ENCODE assay signal across 8 cellular contexts in the genomic region with DNA sequence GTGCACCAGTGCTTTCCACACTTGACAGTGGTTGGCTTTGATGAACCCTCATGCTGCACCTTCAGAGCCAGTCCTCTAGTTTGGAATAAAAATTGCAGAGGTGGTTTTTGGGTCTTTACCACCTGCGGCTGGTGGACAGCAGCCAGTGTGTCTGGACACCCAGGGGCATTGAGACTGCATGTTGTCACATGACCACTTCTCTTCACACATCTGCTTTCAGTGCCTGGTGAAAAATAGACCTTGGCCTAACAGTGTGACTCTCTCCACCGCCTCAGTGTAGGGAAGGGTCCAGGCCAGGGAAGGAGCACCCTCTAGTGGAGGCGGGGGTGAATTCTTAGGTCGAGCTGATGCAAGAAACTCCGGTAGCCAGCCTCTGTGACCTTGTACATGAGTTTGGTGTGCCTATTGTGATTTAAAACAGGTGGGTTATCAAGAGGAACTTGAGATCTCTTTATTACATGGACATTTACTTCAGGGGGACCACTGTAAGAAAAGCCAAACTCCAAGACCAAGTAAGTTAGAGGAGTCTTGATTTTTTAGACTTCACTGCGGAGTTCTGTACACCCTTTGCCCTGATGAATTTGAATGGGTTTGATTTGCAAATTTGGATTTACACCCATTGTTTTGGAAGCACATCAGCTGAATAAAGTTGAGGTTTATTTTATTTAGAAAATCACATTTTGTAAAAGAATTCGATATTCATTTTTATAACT. TPM values are rescaled to one million over a fixed set of nuclear protein-coding genes. Genes with fewer than 3 reads are reported as not detected.
DNase-seq lines count a peak whose midpoint lies in the region; ATAC-seq and TF ChIP-seq lines count a peak whose summit lies in the region.

No MANE protein-coding gene starts in this region.

- no peaks in the 10 kb centered on the region for H3K27me3 Mint-ChIP-seq in activated CD4-positive, alpha-beta memory T cell treated with anti-CD3 and anti-CD28 coated beads, Interleukin-2, amount 10 ng/mL, durations not matched to agents 7 days and 5 days

- no peak overlapping the region for H4K8ac ChIP-seq in mesenchymal stem cell (ENCODE audit: low read length)

- no peak overlapping the region for H3K9ac ChIP-seq in mesenchymal stem cell (ENCODE audit: low read length)

- no peak overlapping the region for H2BK12ac ChIP-seq in mesenchymal stem cell (ENCODE audit: low read length in 2 of 2)

- H3K4me3 ChIP-seq in dorsolateral prefrontal cortex, result no peak overlapping the region
- H3K4me3 ChIP-seq in mesenchymal stem cell (ENCODE audit: insufficient read depth in 1 of 2, low read depth in 1 of 2, low read length in 2 of 2), result no peak overlapping the region

- no peak overlapping the region for H4K91ac ChIP-seq in mesenchymal stem cell (ENCODE audit: low read length)

- H3K9me3 Mint-ChIP-seq in activated CD4-positive, alpha-beta memory T cell treated with anti-CD3 and anti-CD28 coated beads, Interleukin-2, amount 10 ng/mL, durations not matched to agents 7 days and 5 days, result no peaks in the 10 kb centered on the region

- H3K23ac ChIP-seq in mesenchymal stem cell (ENCODE audit: low read length in 2 of 2), result no peak overlapping the region

- no peaks in the 10 kb centered on the region for H3K27me3 ChIP-seq in dorsolateral prefrontal cortex
- H3K27me3 ChIP-seq in mesenchymal stem cell (ENCODE audit: control insufficient read depth in 1 of 2, insufficient read depth in 1 of 2, low read length in 2 of 2), result peaks cover 3 to 7% of the 10 kb centered on the region in 2 experiments

- peaks cover 42 to 60% of the 10 kb centered on the region in 2 experiments for H3K36me3 ChIP-seq in mesenchymal stem cell (ENCODE audit: control insufficient read depth in 1 of 2, insufficient read depth in 2 of 2, low read depth in 1 of 2, low read length in 2 of 2)

- H3K14ac ChIP-seq in mesenchymal stem cell (ENCODE audit: low read length in 2 of 2), result no peak overlapping the region

- CTCF ChIA-PET in activated CD4-positive, alpha-beta memory T cell treated with anti-CD3 and anti-CD28 coated beads, Interleukin-2, amount 10 ng/mL, durations not matched to agents 7 days and 5 days (lab: Charles Lee), result interaction anchor here (0.6 to 2.4 kb wide), 11 partner anchors 10 to 118 kb away, joined by 3 to 13 read pairs (median 3); no protein-coding TSS in a partner anchor

- H3K27ac ChIP-seq in dorsolateral prefrontal cortex (peak overlapping the region in 28 of 59 donors; percentile 1 to 72 (median 38)), mesenchymal stem cell (ENCODE audit: low read length, poor library complexity, severe bottlenecking) (no peak overlapping the region)

- WGBS in mesenchymal stem cell, result 49% methylated on average over 7 of the region's 7 CpGs

- no peak overlapping the region for H2BK5ac ChIP-seq in mesenchymal stem cell (ENCODE audit: low read depth, low read length, poor library complexity, severe bottlenecking)

- H2AK5ac ChIP-seq in mesenchymal stem cell (ENCODE audit: low read length, severe bottlenecking), result no peak overlapping the region

- H2AFZ ChIP-seq in mesenchymal stem cell (ENCODE audit: low read depth, low read length), result no peak overlapping the region

- H3K4me1 Mint-ChIP-seq in activated CD4-positive, alpha-beta memory T cell treated with anti-CD3 and anti-CD28 coated beads, Interleukin-2, amount 10 ng/mL, durations not matched to agents 7 days and 5 days, result peaks cover 10% of the 10 kb centered on the region

- DNase-seq in GF-D8 (lab: John Stamatoyannopoulos, UW), result peak; percentile 15
- peak; percentile 85 for DNase-seq in NCI-H82 (lab: John Stamatoyannopoulos, UW)
- DNase-seq in activated CD4-positive, alpha-beta memory T cell treated with anti-CD3 and anti-CD28 coated beads, Interleukin-2, amount 10 ng/mL, durations not matched to agents 7 days and 5 days, result peak; percentile 75
- peak; percentile 51 to 84 (median 75) for DNase-seq in dorsolateral prefrontal cortex
- DNase-seq in mesenchymal stem cell, result peak; percentile 80
- peak; percentile 53 for DNase-seq in stimulated activated CD8-positive, alpha-beta memory T cell treated with anti-CD3 and anti-CD28 coated beads, Interleukin-4, amount 100 ng/mL, for 24 hours (ENCODE audit: low read depth)

- POLR2A ChIA-PET in activated CD4-positive, alpha-beta memory T cell treated with anti-CD3 and anti-CD28 coated beads, Interleukin-2, amount 10 ng/mL, durations not matched to agents 7 days and 5 days (lab: Charles Lee), result no interaction called here

- H3K18ac ChIP-seq in mesenchymal stem cell (ENCODE audit: low read depth in 1 of 2, low read length in 2 of 2), result no peak overlapping the region

- peaks cover 11% of the 10 kb centered on the region for H3K79me1 ChIP-seq in mesenchymal stem cell (replicated peaks; ENCODE audit: low read length, poor library complexity, severe bottlenecking)

- H2BK120ac ChIP-seq in mesenchymal stem cell (ENCODE audit: low read depth, low read length), result no peak overlapping the region

- H3K9me3 ChIP-seq in mesenchymal stem cell (ENCODE audit: control insufficient read depth, low read length), result no peaks in the 10 kb centered on the region

- H3K4me1 ChIP-seq in mesenchymal stem cell (ENCODE audit: control insufficient read depth, insufficient read depth, low read depth, low read length), result peaks cover 12% of the 10 kb centered on the region

- no peak overlapping the region for H3K4me2 ChIP-seq in mesenchymal stem cell (ENCODE audit: low read length, poor library complexity, severe bottlenecking)

- H3K4ac ChIP-seq in mesenchymal stem cell (ENCODE audit: low read depth in 1 of 2, low read length in 2 of 2), result no peak overlapping the region

- ATAC-seq in HG03280 (IDR thresholded peaks at IDR 0.05; ENCODE audit: unreplicated experiment) (peak; percentile 66), HG03571 (IDR thresholded peaks at IDR 0.05; ENCODE audit: unreplicated experiment) (no peak)

- TF ChIP-seq CTCF in dorsolateral prefrontal cortex (IDR thresholded peaks at IDR 0.05 in 54 of 56, conservative IDR thresholded peaks at IDR 0.05 in 2 of 56; ENCODE audit: low read depth in 1 of 56, partially characterized antibody in 56 of 56), result peak; percentile 36 to 89 (median 80)

- no peak overlapping the region for H3K27ac Mint-ChIP-seq in activated CD4-positive, alpha-beta memory T cell treated with anti-CD3 and anti-CD28 coated beads, Interleukin-2, amount 10 ng/mL, durations not matched to agents 7 days and 5 days

- intact Hi-C loops in dorsolateral prefrontal cortex (cut with DNase I), result no loop called here

- H3K4me3 Mint-ChIP-seq in activated CD4-positive, alpha-beta memory T cell treated with anti-CD3 and anti-CD28 coated beads, Interleukin-2, amount 10 ng/mL, durations not matched to agents 7 days and 5 days, result no peak overlapping the region

- no peak overlapping the region for H2BK15ac ChIP-seq in mesenchymal stem cell (ENCODE audit: low read depth, poor library complexity, severe bottlenecking)

- peaks cover 44% of the 10 kb centered on the region for H3K36me3 Mint-ChIP-seq in activated CD4-positive, alpha-beta memory T cell treated with anti-CD3 and anti-CD28 coated beads, Interleukin-2, amount 10 ng/mL, durations not matched to agents 7 days and 5 days (ENCODE audit: low read depth)

RNA-seq across cellular contexts. Expression of a gene that starts 17.9 kb away (rescaled TPM):
- 10 to 100 TPM; 53.2 to 56.3 TPM for total RNA-seq in activated CD4-positive, alpha-beta memory T cell treated with anti-CD3 and anti-CD28 coated beads, Interleukin-2, amount 10 ng/mL, durations not matched to agents 7 days and 5 days
- 10 to 100 TPM; 50.9 to 76.8 (median 64.0) TPM for total RNA-seq in dorsolateral prefrontal cortex
- 37.1 TPM for polyA plus RNA-seq in mesenchymal stem cell (2013, experiment 1 of 2)
- 36.7 TPM for polyA plus RNA-seq in mesenchymal stem cell (2013, experiment 2 of 2)

RNA-seq across cellular contexts. Expression of a gene that starts 38.2 kb away (rescaled TPM):
- total RNA-seq in activated CD4-positive, alpha-beta memory T cell treated with anti-CD3 and anti-CD28 coated beads, Interleukin-2, amount 10 ng/mL, durations not matched to agents 7 days and 5 days, result not detected
- 10 to 100 TPM; 10.9 to 46.6 (median 25.4) TPM for total RNA-seq in dorsolateral prefrontal cortex
- polyA plus RNA-seq in mesenchymal stem cell (2013, experiment 1 of 2), result not detected
- polyA plus RNA-seq in mesenchymal stem cell (2013, experiment 2 of 2), result not detected

Comparison
In these comparisons a context has a peak if more than half of its experiments do, and no peak if none do; other contexts are left out.
1. DNase-seq: peak in every context shown above with its lines; median percentile 85 in NCI-H82; 80 in mesenchymal stem cell; 75 in activated CD4-positive, alpha-beta memory T cell treated with anti-CD3 and anti-CD28 coated beads, Interleukin-2, amount 10 ng/mL, durations not matched to agents 7 days and 5 days; 75 in dorsolateral prefrontal cortex; 53 in stimulated activated CD8-positive, alpha-beta memory T cell treated with anti-CD3 and anti-CD28 coated beads, Interleukin-4, amount 100 ng/mL, for 24 hours; 15 in GF-D8.
2. RNA of a gene that starts 38.2 kb away (total RNA-seq): 10.9 to 46.6 TPM in dorsolateral prefrontal cortex; not detected in activated CD4-positive, alpha-beta memory T cell treated with anti-CD3 and anti-CD28 coated beads, Interleukin-2, amount 10 ng/mL, durations not matched to agents 7 days and 5 days; every median in the first group is over 10 times any median in the second.